32 cellular contexts compared by ENCODE assay signal in the genomic region with DNA sequence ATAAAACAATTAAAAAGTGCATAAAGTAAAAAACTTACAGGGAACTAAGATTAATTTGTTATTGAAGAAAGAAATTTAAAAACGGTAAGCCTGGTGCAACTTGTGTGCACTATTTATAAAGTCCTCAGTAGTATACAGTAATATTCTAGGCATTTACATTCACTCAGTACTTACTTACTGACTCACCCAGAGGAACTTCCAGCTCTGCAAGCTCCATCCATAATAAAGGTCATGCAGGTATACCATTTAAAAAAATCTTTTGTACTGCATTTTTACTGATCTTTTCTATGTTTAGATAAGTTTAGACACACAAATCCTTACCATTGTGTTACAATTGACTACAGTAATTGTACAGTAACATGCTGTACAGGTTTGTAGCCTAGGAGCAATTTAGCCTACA. TPM values are rescaled to one million over a fixed set of nuclear protein-coding genes. Genes with fewer than 3 reads are reported as not detected.
"Had no signal": no experiment of that assay in that cellular context is flagged by ENCODE, and none has a peak within 500 bp of the region (broad histone marks: within the 10 kb centered on the region; RNA-seq: fewer than 3 reads in every experiment).

No MANE protein-coding gene starts in this region.

- ATAC-seq: activated CD8-positive, alpha-beta memory T cell treated with anti-CD3 and anti-CD28 coated beads, Interleukin-2, amount 10 ng/mL, durations not matched to agents 7 days and 5 days; activated naive CD8-positive, alpha-beta T cell treated with anti-CD3 and anti-CD28 coated beads, Interleukin-2, amount 50 U/mL, for 24 hours; K562; Panc1 had no signal

- FAIRE-seq: K562, TTC549 had no signal

- H3K4me3 ChIP-seq: cardiac muscle cell, K562 had no signal

- H3K36me3 ChIP-seq: cardiac muscle cell had no signal

- DNase-seq: activated CD4-positive, alpha-beta memory T cell treated with anti-CD3 and anti-CD28 coated beads, Interleukin-2, amount 10 ng/mL, durations not matched to agents 7 days and 5 days; activated CD4-positive, alpha-beta T cell treated with anti-CD3 and anti-CD28 coated beads for 1 hour; activated CD4-positive, alpha-beta T cell treated with anti-CD3 and anti-CD28 coated beads for 48 hours; activated CD8-positive, alpha-beta memory T cell treated with anti-CD3 and anti-CD28 coated beads for 24 hours; activated CD8-positive, alpha-beta memory T cell treated with anti-CD3 and anti-CD28 coated beads, Interleukin-2, amount 10 ng/mL, durations not matched to agents 7 days and 5 days; activated CD8-positive, alpha-beta memory T cell treated with anti-CD3 and anti-CD28 coated beads, Interleukin-2, amount 50 U/mL, for 48 hours; activated effector memory CD4-positive, alpha-beta T cell treated with Interleukin-2 at 50 U/mL for 16 hours; activated naive CD4-positive, alpha-beta T cell treated with anti-CD3 and anti-CD28 coated beads, Interleukin-2, amount 10 ng/mL, durations not matched to agents 7 days and 5 days; activated naive CD8-positive, alpha-beta T cell treated with anti-CD3 and anti-CD28 coated beads, Interleukin-2, amount 50 U/mL, for 24 hours; activated T-cell treated with anti-CD3 and anti-CD28 coated beads, Interleukin-2, amount 50 U/mL, for 48 hours; anterior cingulate cortex; NCI-H1092 treated with DMSO at 0.1 percent for 48 hours; NCI-H1417; NCI-H146; NCI-H187; NCI-H2029 treated with DMSO at 0.1 percent for 48 hours; NCI-H2107; NCI-H2171; NCI-H510A; NCI-H526; NCI-H748 treated with DMSO at 0.1 percent for 48 hours; NK-92 treated with Interleukin-12 subunit alpha and Interleukin-12 subunit beta, amount 100 ng/mL, for 24 hours; SIG-M5; SW 1271 had no signal

- H3K27me3 ChIP-seq: cardiac muscle cell had no signal

- H3K27ac ChIP-seq: cardiac muscle cell had no signal

RNA-seq across cellular contexts. Expression of a gene that starts 51.5 kb away (rescaled TPM):
- total RNA-seq: activated CD4-positive, alpha-beta memory T cell treated with anti-CD3 and anti-CD28 coated beads, Interleukin-2, amount 10 ng/mL, durations not matched to agents 7 days and 5 days; activated CD8-positive, alpha-beta memory T cell treated with anti-CD3 and anti-CD28 coated beads, Interleukin-2, amount 10 ng/mL, durations not matched to agents 7 days and 5 days; K562; M059J; OCI-LY7; RPMI7951; SK-MEL-5 had no signal
- polyA plus RNA-seq: K562 had no signal
